1 cellular context compared by ENCODE assay signal in genomic region chr15:64387562-64388168, GRCh38.
A peak's percentile ranks its signal among the peaks of the same experiment; 100 is the strongest.
TF ChIP-seq lines count a peak whose summit lies in the region.

TSS of gene TRIP4 (plus strand) at chr15:64387836. CDS start at chr15:64387864, 28 bp downstream.

TF ChIP-seq in HepG2, 621 proteins besides CTCF, POLR2A, EP300 and RAD21 (continued from another document and continues in another):
- TF ChIP-seq, protein P1, sequence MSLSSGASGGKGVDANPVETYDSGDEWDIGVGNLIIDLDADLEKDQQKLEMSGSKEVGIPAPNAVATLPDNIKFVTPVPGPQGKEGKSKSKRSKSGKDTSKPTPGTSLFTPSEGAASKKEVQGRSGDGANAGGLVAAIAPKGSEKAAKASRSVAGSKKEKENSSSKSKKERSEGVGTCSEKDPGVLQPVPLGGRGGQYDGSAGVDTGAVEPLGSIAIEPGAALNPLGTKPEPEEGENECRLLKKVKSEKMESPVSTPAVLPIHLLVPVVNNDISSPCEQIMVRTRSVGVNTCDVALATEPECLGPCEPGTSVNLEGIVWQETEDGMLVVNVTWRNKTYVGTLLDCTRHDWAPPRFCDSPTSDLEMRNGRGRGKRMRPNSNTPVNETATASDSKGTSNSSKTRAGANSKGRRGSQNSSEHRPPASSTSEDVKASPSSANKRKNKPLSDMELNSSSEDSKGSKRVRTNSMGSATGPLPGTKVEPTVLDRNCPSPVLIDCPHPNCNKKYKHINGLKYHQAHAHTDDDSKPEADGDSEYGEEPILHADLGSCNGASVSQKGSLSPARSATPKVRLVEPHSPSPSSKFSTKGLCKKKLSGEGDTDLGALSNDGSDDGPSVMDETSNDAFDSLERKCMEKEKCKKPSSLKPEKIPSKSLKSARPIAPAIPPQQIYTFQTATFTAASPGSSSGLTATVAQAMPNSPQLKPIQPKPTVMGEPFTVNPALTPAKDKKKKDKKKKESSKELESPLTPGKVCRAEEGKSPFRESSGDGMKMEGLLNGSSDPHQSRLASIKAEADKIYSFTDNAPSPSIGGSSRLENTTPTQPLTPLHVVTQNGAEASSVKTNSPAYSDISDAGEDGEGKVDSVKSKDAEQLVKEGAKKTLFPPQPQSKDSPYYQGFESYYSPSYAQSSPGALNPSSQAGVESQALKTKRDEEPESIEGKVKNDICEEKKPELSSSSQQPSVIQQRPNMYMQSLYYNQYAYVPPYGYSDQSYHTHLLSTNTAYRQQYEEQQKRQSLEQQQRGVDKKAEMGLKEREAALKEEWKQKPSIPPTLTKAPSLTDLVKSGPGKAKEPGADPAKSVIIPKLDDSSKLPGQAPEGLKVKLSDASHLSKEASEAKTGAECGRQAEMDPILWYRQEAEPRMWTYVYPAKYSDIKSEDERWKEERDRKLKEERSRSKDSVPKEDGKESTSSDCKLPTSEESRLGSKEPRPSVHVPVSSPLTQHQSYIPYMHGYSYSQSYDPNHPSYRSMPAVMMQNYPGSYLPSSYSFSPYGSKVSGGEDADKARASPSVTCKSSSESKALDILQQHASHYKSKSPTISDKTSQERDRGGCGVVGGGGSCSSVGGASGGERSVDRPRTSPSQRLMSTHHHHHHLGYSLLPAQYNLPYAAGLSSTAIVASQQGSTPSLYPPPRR (CRISPR knock-in tag; IDR thresholded peaks at IDR 0.05; ENCODE audit: borderline replicate concordance): peak; percentile 88
- TF ChIP-seq, protein P2, sequence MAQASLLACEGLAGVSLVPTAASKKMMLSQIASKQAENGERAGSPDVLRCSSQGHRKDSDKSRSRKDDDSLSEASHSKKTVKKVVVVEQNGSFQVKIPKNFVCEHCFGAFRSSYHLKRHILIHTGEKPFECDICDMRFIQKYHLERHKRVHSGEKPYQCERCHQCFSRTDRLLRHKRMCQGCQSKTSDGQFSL (CRISPR knock-in tag; IDR thresholded peaks at IDR 0.05): peak; percentile 87
- TF ChIP-seq KAT7 (CRISPR knock-in tag; IDR thresholded peaks at IDR 0.05; ENCODE audit: borderline replicate concordance): peak; percentile 99
- TF ChIP-seq ZMYM3 (CRISPR knock-in tag; IDR thresholded peaks at IDR 0.05): peak; percentile 95
- TF ChIP-seq, protein P3, sequence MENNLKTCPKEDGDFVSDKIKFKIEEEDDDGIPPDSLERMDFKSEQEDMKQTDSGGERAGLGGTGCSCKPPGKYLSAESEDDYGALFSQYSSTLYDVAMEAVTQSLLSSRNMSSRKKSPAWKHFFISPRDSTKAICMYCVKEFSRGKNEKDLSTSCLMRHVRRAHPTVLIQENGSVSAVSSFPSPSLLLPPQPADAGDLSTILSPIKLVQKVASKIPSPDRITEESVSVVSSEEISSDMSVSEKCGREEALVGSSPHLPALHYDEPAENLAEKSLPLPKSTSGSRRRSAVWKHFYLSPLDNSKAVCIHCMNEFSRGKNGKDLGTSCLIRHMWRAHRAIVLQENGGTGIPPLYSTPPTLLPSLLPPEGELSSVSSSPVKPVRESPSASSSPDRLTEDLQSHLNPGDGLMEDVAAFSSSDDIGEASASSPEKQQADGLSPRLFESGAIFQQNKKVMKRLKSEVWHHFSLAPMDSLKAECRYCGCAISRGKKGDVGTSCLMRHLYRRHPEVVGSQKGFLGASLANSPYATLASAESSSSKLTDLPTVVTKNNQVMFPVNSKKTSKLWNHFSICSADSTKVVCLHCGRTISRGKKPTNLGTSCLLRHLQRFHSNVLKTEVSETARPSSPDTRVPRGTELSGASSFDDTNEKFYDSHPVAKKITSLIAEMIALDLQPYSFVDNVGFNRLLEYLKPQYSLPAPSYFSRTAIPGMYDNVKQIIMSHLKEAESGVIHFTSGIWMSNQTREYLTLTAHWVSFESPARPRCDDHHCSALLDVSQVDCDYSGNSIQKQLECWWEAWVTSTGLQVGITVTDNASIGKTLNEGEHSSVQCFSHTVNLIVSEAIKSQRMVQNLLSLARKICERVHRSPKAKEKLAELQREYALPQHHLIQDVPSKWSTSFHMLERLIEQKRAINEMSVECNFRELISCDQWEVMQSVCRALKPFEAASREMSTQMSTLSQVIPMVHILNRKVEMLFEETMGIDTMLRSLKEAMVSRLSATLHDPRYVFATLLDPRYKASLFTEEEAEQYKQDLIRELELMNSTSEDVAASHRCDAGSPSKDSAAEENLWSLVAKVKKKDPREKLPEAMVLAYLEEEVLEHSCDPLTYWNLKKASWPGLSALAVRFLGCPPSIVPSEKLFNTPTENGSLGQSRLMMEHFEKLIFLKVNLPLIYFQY (CRISPR knock-in tag; IDR thresholded peaks at IDR 0.05; ENCODE audit: borderline replicate concordance): peak; percentile 83; the same call in 1 of the 2 replicates
- TF ChIP-seq ZFP37 (CRISPR knock-in tag; IDR thresholded peaks at IDR 0.05; ENCODE audit: borderline replicate concordance): peak; percentile 94; the same call in 1 of the 2 replicates
- peak; percentile 84 for TF ChIP-seq ZFY (CRISPR knock-in tag; IDR thresholded peaks at IDR 0.05)
- TF ChIP-seq, protein P4, sequence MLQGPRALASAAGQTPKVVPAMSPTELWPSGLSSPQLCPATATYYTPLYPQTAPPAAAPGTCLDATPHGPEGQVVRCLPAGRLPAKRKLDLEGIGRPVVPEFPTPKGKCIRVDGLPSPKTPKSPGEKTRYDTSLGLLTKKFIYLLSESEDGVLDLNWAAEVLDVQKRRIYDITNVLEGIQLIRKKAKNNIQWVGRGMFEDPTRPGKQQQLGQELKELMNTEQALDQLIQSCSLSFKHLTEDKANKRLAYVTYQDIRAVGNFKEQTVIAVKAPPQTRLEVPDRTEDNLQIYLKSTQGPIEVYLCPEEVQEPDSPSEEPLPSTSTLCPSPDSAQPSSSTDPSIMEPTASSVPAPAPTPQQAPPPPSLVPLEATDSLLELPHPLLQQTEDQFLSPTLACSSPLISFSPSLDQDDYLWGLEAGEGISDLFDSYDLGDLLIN (CRISPR knock-in tag; IDR thresholded peaks at IDR 0.05; ENCODE audit: borderline replicate concordance): peak; percentile 94
- peak; percentile 85 for TF ChIP-seq HCFC1 (IDR thresholded peaks at IDR 0.05; ENCODE audit: low read depth, low read length)
- TF ChIP-seq ZNF432 (CRISPR knock-in tag; IDR thresholded peaks at IDR 0.05; ENCODE audit: borderline replicate concordance): 0 out of 2 replicates have a peak, but pooled peaks have one; percentile 36
- TF ChIP-seq RBM22 (optimal IDR thresholded peaks at IDR 0.05; ENCODE audit: low read length): peak; percentile 92
- TF ChIP-seq ZNF30 (CRISPR knock-in tag; IDR thresholded peaks at IDR 0.05): no peak
- TF ChIP-seq, protein P5, sequence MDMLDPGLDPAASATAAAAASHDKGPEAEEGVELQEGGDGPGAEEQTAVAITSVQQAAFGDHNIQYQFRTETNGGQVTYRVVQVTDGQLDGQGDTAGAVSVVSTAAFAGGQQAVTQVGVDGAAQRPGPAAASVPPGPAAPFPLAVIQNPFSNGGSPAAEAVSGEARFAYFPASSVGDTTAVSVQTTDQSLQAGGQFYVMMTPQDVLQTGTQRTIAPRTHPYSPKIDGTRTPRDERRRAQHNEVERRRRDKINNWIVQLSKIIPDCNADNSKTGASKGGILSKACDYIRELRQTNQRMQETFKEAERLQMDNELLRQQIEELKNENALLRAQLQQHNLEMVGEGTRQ (IDR thresholded peaks at IDR 0.05; ENCODE audit: low read depth, low read length): no peak
- TF ChIP-seq, protein P5 (CRISPR knock-in tag; IDR thresholded peaks at IDR 0.05; ENCODE audit: borderline replicate concordance): peak; percentile 47; the same call in 1 of the 2 replicates
- peak; percentile 96 for TF ChIP-seq TP53 (CRISPR knock-in tag; conservative IDR thresholded peaks at IDR 0.05)
- TF ChIP-seq PTBP1 (IDR thresholded peaks at IDR 0.05; ENCODE audit: low read depth, low read length, poor library complexity, severe bottlenecking): peak; percentile 86
- TF ChIP-seq ZNF281 (CRISPR knock-in tag; IDR thresholded peaks at IDR 0.05; ENCODE audit: borderline replicate concordance): peak; percentile 77
- peak; percentile 99 for TF ChIP-seq PHF5A (CRISPR knock-in tag; IDR thresholded peaks at IDR 0.05; ENCODE audit: low read depth, unreplicated experiment)
- peak; percentile 95 for TF ChIP-seq ZNF234 (CRISPR knock-in tag; conservative IDR thresholded peaks at IDR 0.05)
- no peak for TF ChIP-seq CENPBD1 (CRISPR knock-in tag; IDR thresholded peaks at IDR 0.05; ENCODE audit: borderline replicate concordance, low read depth)
- peak; percentile 85 for TF ChIP-seq ESRRA (CRISPR knock-in tag; IDR thresholded peaks at IDR 0.05; ENCODE audit: low read depth)
- peak; percentile 82; the same call in 1 of the 2 replicates for TF ChIP-seq ZBTB26 (CRISPR knock-in tag; IDR thresholded peaks at IDR 0.05; ENCODE audit: borderline replicate concordance)
- no peak for TF ChIP-seq ZNF530 (CRISPR knock-in tag; IDR thresholded peaks at IDR 0.05; ENCODE audit: low read depth)
- TF ChIP-seq, protein P6, sequence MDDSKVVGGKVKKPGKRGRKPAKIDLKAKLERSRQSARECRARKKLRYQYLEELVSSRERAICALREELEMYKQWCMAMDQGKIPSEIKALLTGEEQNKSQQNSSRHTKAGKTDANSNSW (CRISPR knock-in tag; IDR thresholded peaks at IDR 0.05; ENCODE audit: borderline replicate concordance): 0 out of 2 replicates have a peak, but pooled peaks have one; percentile 57
- peak; percentile 20; the same call in 1 of the 2 replicates for TF ChIP-seq CC2D1A (CRISPR knock-in tag; IDR thresholded peaks at IDR 0.05)
- TF ChIP-seq SAP130 (CRISPR knock-in tag; IDR thresholded peaks at IDR 0.05; ENCODE audit: low read depth): peak; percentile 100
- peak; percentile 95 for TF ChIP-seq PRDM10 (CRISPR knock-in tag; IDR thresholded peaks at IDR 0.05; ENCODE audit: low read depth)
- no peak for TF ChIP-seq CENPX (CRISPR knock-in tag; IDR thresholded peaks at IDR 0.05)
- TF ChIP-seq KLF6 (CRISPR knock-in tag; IDR thresholded peaks at IDR 0.05): peak; percentile 97
